Comparison of ENCODE assay signal across 32 cellular contexts in the genomic region with DNA sequence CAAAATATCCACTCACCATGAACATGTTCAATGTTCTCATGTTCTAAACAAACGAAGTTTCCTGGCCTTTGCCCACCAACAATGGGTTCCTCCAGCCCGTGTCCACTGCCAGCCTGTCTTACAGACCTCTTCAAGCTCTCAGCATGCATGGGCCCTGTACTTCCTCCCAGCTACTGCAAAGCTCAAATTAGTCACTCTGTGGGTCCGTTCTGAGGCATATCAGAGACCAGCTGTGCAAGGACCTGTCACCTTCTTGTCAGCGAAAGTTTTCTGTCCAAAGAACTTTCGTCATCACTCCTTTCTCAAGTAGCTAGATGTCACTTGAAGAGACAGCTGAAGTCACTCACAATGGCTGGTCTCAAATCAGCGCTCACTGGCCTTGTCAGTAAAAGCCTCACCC.
"Had no signal": no experiment of that assay in that cellular context is flagged by ENCODE, and none has a peak within 500 bp of the region (broad histone marks: within the 10 kb centered on the region; RNA-seq: fewer than 3 reads in every experiment).

No MANE protein-coding gene starts in this region.

- H3K9me3 ChIP-seq: SJCRH30 had no signal

- H3K36me3 ChIP-seq: SJCRH30 had no signal

- H3K4me3 ChIP-seq: PC-9, SJCRH30, SK-N-MC had no signal

- H3K27me3 ChIP-seq: SJCRH30 had no signal

- H3K9ac ChIP-seq: KMS-11 had no signal

- H3K4me1 ChIP-seq: SJCRH30 had no signal

- ATAC-seq: Panc1, Right ventricle myocardium inferior, SK-N-SH treated with all-trans-retinoic acid at 6 μM for 48 hours had no signal

- DNase-seq: Karpas-422, KBM-7, MM.1S, NCI-H1048, NCI-H1092 treated with DMSO at 0.1 percent for 48 hours, NCI-H1105 treated with DMSO at 0.1 percent for 48 hours, NCI-H1417, NCI-H1436, NCI-H146, NCI-H1694 treated with DMSO at 0.1 percent for 48 hours, NCI-H187 treated with DMSO at 0.1 percent for 48 hours, NCI-H2029, NCI-H2081, NCI-H2171 treated with DMSO at 0.1 percent for 48 hours, NCI-H2227 treated with DMSO at 0.1 percent for 48 hours, NCI-H345, NCI-H446, NCI-H510A treated with DMSO at 0.1 percent for 48 hours, NCI-H524 treated with DMSO at 0.1 percent for 48 hours, NCI-H69, NCI-H748 treated with DMSO at 0.1 percent for 48 hours, NCI-H82, PC-9, SHP77, SIG-M5, SJCRH30 had no signal

- H3K4me2 ChIP-seq: KMS-11, PC-9 had no signal

- H2AFZ ChIP-seq: PC-9 had no signal

- H3K27ac ChIP-seq: KMS-11, PC-9, RWPE1, SJCRH30, SK-N-MC had no signal
